8 cellular contexts compared by ENCODE assay signal in genomic region chr5:60944904-60945759, GRCh38.
DNase-seq lines count a peak whose midpoint lies in the region; ATAC-seq lines count a peak whose summit lies in the region.

Gene ERCC8 (minus strand): TSS chr5:60945070. CDS start chr5:60945008, 62 bp downstream.
Gene NDUFAF2 (plus strand): TSS chr5:60945205. CDS start chr5:60945256, 51 bp downstream.

- no peaks in the 10 kb centered on the region for H3K27me3 ChIP-seq in BLaER1

- peaks cover 16% of the 10 kb centered on the region for H3K9me3 ChIP-seq in BLaER1

- no peaks in the 10 kb centered on the region for H4K20me1 ChIP-seq in BLaER1

- H3K4me1 ChIP-seq in BLaER1: peaks cover 23% of the 10 kb centered on the region

- H3K9ac ChIP-seq in BLaER1: peak within 1 kb of the TSS; percentile 82

- ATAC-seq in GM19324 (IDR thresholded peaks at IDR 0.05; ENCODE audit: low FRiP score, unreplicated experiment) (peak; percentile 100), HG03460 (IDR thresholded peaks at IDR 0.05; ENCODE audit: unreplicated experiment) (peak; percentile 100)

- DNase-seq in NCI-H524 treated with DMSO at 0.1 percent for 48 hours (lab: John Stamatoyannopoulos, UW): peak; percentile 47
- DNase-seq in activated CD4-positive, alpha-beta T cell treated with anti-CD3 and anti-CD28 coated beads for 48 hours: peak; percentile 90
- DNase-seq in cortex of kidney (lab: John Stamatoyannopoulos, UW): peak; percentile 11
- DNase-seq in left kidney (ENCODE audit: low read depth, low spot score): peak; percentile 98
- peak; percentile 88 for DNase-seq in stimulated activated CD4-positive, alpha-beta T cell treated with anti-CD3 and anti-CD28 coated beads, Interleukin-1b, Interleukin-23, amount 100 ng/mL, for 48 hours

- peak within 1 kb of the TSS; percentile 70 for H3K27ac ChIP-seq in BLaER1

- peaks cover 14% of the 10 kb centered on the region for H3K36me3 ChIP-seq in BLaER1

- peak within 1 kb of the TSS; percentile 90 for H3K4me2 ChIP-seq in BLaER1

- H3K4me3 ChIP-seq in BLaER1: peak within 1 kb of the TSS; percentile 80

Comparison
In these comparisons a context has a peak if more than half of its experiments do, and no peak if none do; other contexts are left out.
1. Peak in every context shown above with its lines: DNase-seq, ATAC-seq, H3K4me3 ChIP-seq and H3K27ac ChIP-seq.
2. DNase-seq: peak in every context shown above with its lines; median percentile 98 in left kidney; 90 in activated CD4-positive, alpha-beta T cell treated with anti-CD3 and anti-CD28 coated beads for 48 hours; 88 in stimulated activated CD4-positive, alpha-beta T cell treated with anti-CD3 and anti-CD28 coated beads, Interleukin-1b, Interleukin-23, amount 100 ng/mL, for 48 hours; 47 in NCI-H524 treated with DMSO at 0.1 percent for 48 hours; 11 in cortex of kidney.